ENCODE assay signal across 22 cellular contexts in genomic region chr18:50909261-50909660, GRCh38.
"Had no signal": no experiment of that assay in that cellular context is flagged by ENCODE, and none has a peak within 500 bp of the region (broad histone marks: within the 10 kb centered on the region; RNA-seq: fewer than 3 reads in every experiment).

No MANE protein-coding gene starts in this region.

- H3K4me1 ChIP-seq: body of pancreas, gastroesophageal sphincter, prostate gland, spleen, thyroid gland had no signal

- H3K27me3 Mint-ChIP-seq: activated naive CD8-positive, alpha-beta T cell treated with anti-CD3 and anti-CD28 coated beads for 36 hours; natural killer cell treated with Interleukin-12 subunit alpha and Interleukin-12 subunit beta and Interleukin-15 and Interleukin-18, amount 100 ng/mL, for 72 hours had no signal

- H3K36me3 ChIP-seq: prostate gland had no signal

- H3K9me3 ChIP-seq: body of pancreas, prostate gland, thyroid gland had no signal

- FAIRE-seq: islet of Langerhans had no signal

- H3K27ac ChIP-seq: body of pancreas, cardiac muscle cell, epithelial cell of prostate, gastroesophageal sphincter, heart left ventricle, prostate gland, spleen, thyroid gland had no signal

- H3K9me3 Mint-ChIP-seq: natural killer cell treated with Interleukin-12 subunit alpha and Interleukin-12 subunit beta and Interleukin-15 and Interleukin-18, amount 100 ng/mL, for 72 hours had no signal

- H3K4me3 Mint-ChIP-seq: activated naive CD8-positive, alpha-beta T cell treated with anti-CD3 and anti-CD28 coated beads for 36 hours; mesothelial cell of epicardium; natural killer cell treated with Interleukin-12 subunit alpha and Interleukin-12 subunit beta and Interleukin-15 and Interleukin-18, amount 100 ng/mL, for 72 hours had no signal

- H3K4me3 ChIP-seq: body of pancreas, cardiac muscle cell, gastroesophageal sphincter, heart left ventricle, prostate gland, spleen, thyroid gland had no signal

- H3K27me3 ChIP-seq: body of pancreas, cardiac muscle cell, gastroesophageal sphincter, heart left ventricle, spleen, thyroid gland had no signal

- DNase-seq: activated CD8-positive, alpha-beta memory T cell treated with anti-CD3 and anti-CD28 coated beads for 24 hours; activated CD8-positive, alpha-beta memory T cell treated with anti-CD3 and anti-CD28 coated beads, Interleukin-2, amount 50 U/mL, for 4 hours; activated gamma-delta T cell; activated naive CD8-positive, alpha-beta T cell treated with anti-CD3 and anti-CD28 coated beads for 36 hours; amygdala; body of pancreas; heart left ventricle; left ventricle myocardium superior; mammary epithelial cell; spleen; stimulated activated CD4-positive, alpha-beta T cell treated with anti-CD3 and anti-CD28 coated beads, Interleukin-4, amount 100 ng/mL, for 1 hour; stimulated activated naive CD4-positive, alpha-beta T cell treated with Interleukin-2 at 50 U/mL for 16 hours; substantia nigra; T-helper 9 cell; thyroid gland had no signal

- ATAC-seq: body of pancreas; gastroesophageal sphincter; heart left ventricle; left ventricle myocardium superior; natural killer cell treated with Interleukin-12 subunit alpha and Interleukin-12 subunit beta and Interleukin-15 and Interleukin-18, amount 100 ng/mL, for 72 hours had no signal

- H3K27ac Mint-ChIP-seq: activated naive CD8-positive, alpha-beta T cell treated with anti-CD3 and anti-CD28 coated beads for 36 hours; mesothelial cell of epicardium; natural killer cell treated with Interleukin-12 subunit alpha and Interleukin-12 subunit beta and Interleukin-15 and Interleukin-18, amount 100 ng/mL, for 72 hours had no signal
